ENCODE assay signal across 22 cellular contexts in genomic region chr2:173872714-173873113, GRCh38.
DNase-seq lines count a peak whose midpoint lies in the region; ATAC-seq and TF ChIP-seq lines count a peak whose summit lies in the region.
"Had no signal": no experiment of that assay in that cellular context is flagged by ENCODE, and none has a peak within 500 bp of the region (broad histone marks: within the 10 kb centered on the region; RNA-seq: fewer than 3 reads in every experiment).

No MANE protein-coding gene starts in this region.

- H3K4me2 ChIP-seq in PC-3 (ENCODE audit: low read length), result peak overlapping the region; percentile 9
- H3K4me2 ChIP-seq: neural progenitor cell had no signal

- no peak overlapping the region for H3K9ac ChIP-seq in PC-3 (ENCODE audit: low read length)
- H3K9ac ChIP-seq: neural progenitor cell had no signal

- no peak overlapping the region for H3K4me3 ChIP-seq in PC-3 (ENCODE audit: low read length)
- H3K4me3 ChIP-seq: gastroesophageal sphincter, MG63, neural progenitor cell, tibial nerve had no signal

- CTCF ChIA-PET in PC-3 (lab: Charles Lee), result no interaction called here

- H3K4me1 ChIP-seq in PC-3 (ENCODE audit: insufficient read depth, low read length), result peaks cover 10% of the 10 kb centered on the region
- H3K4me1 ChIP-seq: gastroesophageal sphincter had no signal

- H3F3A ChIP-seq in PC-3 (ENCODE audit: low read length, unreplicated experiment), result no peaks in the 10 kb centered on the region

- H3K27me3 ChIP-seq in PC-3 (ENCODE audit: low read length), result no peaks in the 10 kb centered on the region
- H3K27me3 ChIP-seq: MG63, neural progenitor cell, tibial nerve had no signal

- no peaks in the 10 kb centered on the region for H3K79me2 ChIP-seq in PC-3 (ENCODE audit: low read length)

- no peak overlapping the region for H2AFZ ChIP-seq in PC-3 (ENCODE audit: low read length)

- DNase-seq in SIG-M5 treated with dmso at 0.1 percent for 504 hours (lab: John Stamatoyannopoulos, UW; ENCODE audit: unreplicated experiment) (peak; percentile 43), SIG-M5 (lab: John Stamatoyannopoulos, UW) (no peak), PC-3 (peak; percentile 84), left kidney (ENCODE audit: low read depth, low spot score) (peak; percentile 44), ureter (ENCODE audit: low spot score) (peak; percentile 66), cerebellar nuclear complex (lab: John Stamatoyannopoulos, UW) (no peak), GDM1 (lab: John Stamatoyannopoulos, UW) (no peak)
- DNase-seq in stimulated activated CD4-positive, alpha-beta T cell treated with anti-CD3 and anti-CD28 coated beads, Interleukin-15, amount 100 ng/mL, for 24 hours, result no peak
- DNase-seq: activated CD4-positive, alpha-beta T cell treated with anti-CD3 and anti-CD28 coated beads for 36 hours; activated CD8-positive, alpha-beta memory T cell treated with anti-CD3 and anti-CD28 coated beads for 24 hours; activated T-cell treated with anti-CD3 and anti-CD28 coated beads, Interleukin-2, amount 50 U/mL, for 1 hour; COR-L47; effector memory CD4-positive, alpha-beta T cell; HFFc6; hypothalamus; MG63; NCI-H2029 treated with DMSO at 0.1 percent for 48 hours; NK-92 treated with Interleukin-12 subunit alpha and Interleukin-12 subunit beta, amount 100 ng/mL, for 24 hours had no signal

- no peaks in the 10 kb centered on the region for H3K9me3 ChIP-seq in PC-3 (ENCODE audit: low read length)
- H3K9me3 ChIP-seq: gastroesophageal sphincter, MG63, tibial nerve had no signal

- intact Hi-C loops in PC-3 (cut with micrococcal nuclease), result no loop called here

- no peaks in the 10 kb centered on the region for H3K36me3 ChIP-seq in PC-3 (ENCODE audit: low read depth, low read length)
- H3K36me3 ChIP-seq: gastroesophageal sphincter, MG63, neural progenitor cell, tibial nerve had no signal

- BruUV-seq in PC-3 (replicated peaks; lab: Mats Ljungman, UMichigan), result no TSS peak

- no peaks in the 10 kb centered on the region for H4K20me1 ChIP-seq in PC-3 (ENCODE audit: low read length)

- no peaks in the 10 kb centered on the region for H3K9me2 ChIP-seq in PC-3 (replicated peaks; ENCODE audit: low read length)

- peak; percentile 33; the same call in 1 of the 2 replicates for ATAC-seq in PC-3
- ATAC-seq: activated CD4-positive, alpha-beta T cell treated with anti-CD3 and anti-CD28 coated beads for 36 hours; gastroesophageal sphincter; sciatic nerve had no signal

- H3K27ac ChIP-seq in PC-3 (ENCODE audit: low read length), result no peak overlapping the region
- H3K27ac ChIP-seq: gastroesophageal sphincter, neural progenitor cell, tibial nerve had no signal

- TF ChIP-seq CTCF in PC-3 (conservative IDR thresholded peaks at IDR 0.05; ENCODE audit: low read depth, low read length), result no peak

- POLR2A ChIA-PET in PC-3 (lab: Charles Lee; ENCODE audit: unreplicated experiment), result no interaction called here

Comparison
In these comparisons a context has a peak if more than half of its experiments do, and no peak if none do; other contexts are left out.
1. DNase-seq: peak in SIG-M5 treated with dmso at 0.1 percent for 504 hours (single experiment), PC-3 (single experiment), left kidney (single experiment) and ureter (single experiment); none in SIG-M5 (single experiment), cerebellar nuclear complex (0 of 2), GDM1 (single experiment) and stimulated activated CD4-positive, alpha-beta T cell treated with anti-CD3 and anti-CD28 coated beads, Interleukin-15, amount 100 ng/mL, for 24 hours (single experiment).